Comparison of ENCODE assay signal across 9 cellular contexts in the genomic region with DNA sequence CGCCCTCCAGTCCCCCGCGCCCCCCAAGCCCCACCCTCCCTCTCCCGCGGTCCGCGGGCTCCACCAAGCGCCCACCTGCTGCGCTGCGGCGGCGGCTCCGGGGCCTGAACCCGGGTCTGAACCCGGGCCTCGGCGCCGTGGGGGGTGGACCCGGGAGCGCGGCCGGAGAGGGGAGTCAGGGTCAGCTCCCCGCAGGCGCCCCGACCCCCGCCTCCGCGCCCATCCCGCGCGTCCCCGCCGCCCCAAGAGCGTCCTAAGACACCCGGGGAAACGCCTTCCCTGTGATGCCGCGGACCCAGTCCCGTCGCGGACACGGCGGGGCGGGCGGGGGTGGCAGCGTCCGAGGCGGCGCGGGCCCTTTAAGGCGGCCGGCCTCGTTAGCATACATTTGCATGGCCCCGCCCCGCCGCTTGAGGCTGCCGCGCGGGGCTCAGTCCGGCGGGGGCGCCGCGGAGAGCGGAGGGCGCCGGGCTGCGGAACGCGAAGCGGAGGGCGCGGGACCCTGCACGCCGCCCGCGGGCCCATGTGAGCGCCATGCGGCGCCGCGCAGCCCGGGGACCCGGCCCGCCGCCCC. TPM values are rescaled to one million over a fixed set of nuclear protein-coding genes. Genes with fewer than 3 reads are reported as not detected.
DNase-seq lines count a peak whose midpoint lies in the region; ATAC-seq, FAIRE-seq and TF ChIP-seq lines count a peak whose summit lies in the region.
"Had no signal": no experiment of that assay in that cellular context is flagged by ENCODE, and none has a peak within 500 bp of the region (broad histone marks: within the 10 kb centered on the region; RNA-seq: fewer than 3 reads in every experiment).

A gene (plus strand): TSS at position 433 of the 574 bp plus-strand sequence. CDS start 102 bp downstream, at position 535.

- WGBS in H9 (ENCODE audit: extremely low coverage, insufficient read length, low lambda C conversion rate), result no CpG with 5 or more reads among the region's 86 CpGs
- 0% methylated on average over 17 of the region's 86 CpGs for WGBS in GM12878 (ENCODE audit: insufficient coverage, insufficient replicate concordance, low lambda C conversion rate, missing lambda C conversion rate)
- 0 to 1% (median 1%) methylated on average over 2 to 86 of the region's 86 CpGs for WGBS in spleen, 5 donors

- H3K4me2 ChIP-seq in H9 (ENCODE audit: insufficient read depth, insufficient read length, low read length) (peak within 1 kb of the TSS; percentile 79), GM12878 (ENCODE audit: control insufficient read depth, insufficient read depth) (peak within 1 kb of the TSS; percentile 86)

- H3K18ac ChIP-seq in H9 (ENCODE audit: insufficient read length, low read depth, low read length), result no peak within 1 kb of the TSS

- no TSS peak for BruUV-seq in GM12878 (replicated peaks; lab: Mats Ljungman, UMichigan)

- no peak within 1 kb of the TSS for H4K91ac ChIP-seq in H9 (ENCODE audit: insufficient read length, low read depth, low read length)

- H2AFZ ChIP-seq in H9 (ENCODE audit: low read length), result no peak within 1 kb of the TSS
- H2AFZ ChIP-seq in GM12878 (ENCODE audit: control insufficient read depth, low read depth, low read length), result no peak within 1 kb of the TSS

- POLR2A ChIA-PET in GM12878 (lab: Charles Lee), result no interaction called here

- peak within 1 kb of the TSS; percentile 58 for H3K14ac ChIP-seq in H9 (ENCODE audit: insufficient read depth, low read length)

- no peak within 1 kb of the TSS for H2BK5ac ChIP-seq in H9 (ENCODE audit: insufficient read length, low read length)

- H3K4me3 Mint-ChIP-seq in H9, result peak within 1 kb of the TSS; percentile 62 to 88

- SMC1A ChIA-PET in GM12878 (lab: Charles Lee; ENCODE audit: uncharacterized antibody, unreplicated experiment), result no interaction called here

- H2BK120ac ChIP-seq in H9 (ENCODE audit: low read depth, low read length, poor library complexity, severe bottlenecking), result no peak within 1 kb of the TSS

- ATAC-seq in GM12878 (peak; percentile 63), GM21367 (IDR thresholded peaks at IDR 0.05; ENCODE audit: unreplicated experiment) (no peak)
- ATAC-seq: left colon had no signal

- no peak within 1 kb of the TSS for H2BK20ac ChIP-seq in H9 (ENCODE audit: low read depth, low read length, poor library complexity, severe bottlenecking)

- H3K23me2 ChIP-seq in H9 (ENCODE audit: insufficient read length, low read depth, low read length, poor library complexity, severe bottlenecking), result peaks cover 21% of the 10 kb centered on the region

- H3K4me1 ChIP-seq in H9 (ENCODE audit: insufficient read depth, low read length) (no peaks in the 10 kb centered on the region), NT2/D1 (ENCODE audit: insufficient read depth, insufficient read length) (peaks cover 20% of the 10 kb centered on the region), GM12878 (ENCODE audit: control insufficient read depth, insufficient read depth, low read length) (no peaks in the 10 kb centered on the region), iPS-15b (ENCODE audit: control insufficient read depth, insufficient read depth, low read length) (no peaks in the 10 kb centered on the region), spleen (peaks cover 23 to 63% (median 43%) of the 10 kb centered on the region in 6 donors)

- H3K4me1 Mint-ChIP-seq in H9, result peaks cover 2 to 21% of the 10 kb centered on the region in 2 experiments; a peak in 3 of 4 replicates

- no peak within 1 kb of the TSS for H3T11ph ChIP-seq in H9 (ENCODE audit: low read length)

- H3K36me3 ChIP-seq in NT2/D1 (ENCODE audit: insufficient read depth, insufficient read length, low read length) (no peaks in the 10 kb centered on the region), GM12878 (ENCODE audit: control insufficient read depth in 2 of 2, insufficient read depth in 2 of 2, low read length in 1 of 2) (no peaks in the 10 kb centered on the region), iPS-15b (ENCODE audit: control insufficient read depth, insufficient read depth, low read length) (no peaks in the 10 kb centered on the region), spleen (no peaks in the 10 kb centered on the region)

- H3K23ac ChIP-seq in H9 (ENCODE audit: insufficient read length, low read depth, low read length), result no peak within 1 kb of the TSS

- H3K27ac ChIP-seq in H9 (ENCODE audit: insufficient read length, low read depth, low read length), result no peak within 1 kb of the TSS
- H3K27ac ChIP-seq in GM12878 (ENCODE audit: control insufficient read depth, insufficient read depth), result no peak within 1 kb of the TSS
- peak within 1 kb of the TSS in 2 of 8 donors; percentile 16 to 37 for H3K27ac ChIP-seq in spleen

- TF ChIP-seq CTCF in H9 (conservative IDR thresholded peaks at IDR 0.05), result 0 out of 3 replicates have a peak, but pooled peaks have one; percentile 14
- TF ChIP-seq CTCF in GM12878 (IDR thresholded peaks at IDR 0.05 in 2 of 3, conservative IDR thresholded peaks at IDR 0.05 in 1 of 3; ENCODE audit: control insufficient read depth in 2 of 3, extremely low read depth in 1 of 3, insufficient read depth in 1 of 3, low read depth in 3 of 3, low read length in 3 of 3), result peak in 2 of 3 experiments; percentile 40 to 41; a peak in 3 of 6 replicates
- peak in 4 of 11 experiments; percentile 17 to 22 (median 20) for TF ChIP-seq CTCF in spleen (IDR thresholded peaks at IDR 0.05 in 8 of 11, conservative IDR thresholded peaks at IDR 0.05 in 3 of 11)

- in situ Hi-C loops in GM12878 (cut with MboI), result loop anchor here (10.0 kb wide), 1 partner anchor 723 kb away; no protein-coding TSS in a partner anchor

- TF ChIP-seq EP300 in GM12878 (IDR thresholded peaks at IDR 0.05; ENCODE audit: borderline replicate concordance in 1 of 2, control insufficient read depth in 1 of 2, low read depth in 2 of 2, low read length in 2 of 2), result no peak

- H3K79me1 ChIP-seq in H9 (ENCODE audit: insufficient read depth, low read depth, low read length, poor library complexity, severe bottlenecking), result no peaks in the 10 kb centered on the region

- H3K4ac ChIP-seq in H9 (ENCODE audit: low read depth, low read length), result no peak within 1 kb of the TSS

- H3K9me3 Mint-ChIP-seq in H9, result no peaks in the 10 kb centered on the region

- intact Hi-C loops in GM12878 (cut with micrococcal nuclease; ENCODE audit: unreplicated experiment), result no loop called here
- intact Hi-C loops in spleen (cut with DNase I; ENCODE audit: low total_unique reads), result no loop called here

- TF ChIP-seq POLR2A in GM12878 (IDR thresholded peaks at IDR 0.05; ENCODE audit: low read depth, low read length) (0 out of 2 replicates have a peak, but pooled peaks have one; percentile 26), spleen (IDR thresholded peaks at IDR 0.05) (no peak)

- peaks cover 3% of the 10 kb centered on the region for H4K20me1 ChIP-seq in H9 (ENCODE audit: control insufficient read depth, insufficient read depth, insufficient read length)
- H4K20me1 ChIP-seq in GM12878 (ENCODE audit: control insufficient read depth, insufficient read depth), result no peaks in the 10 kb centered on the region

- no peak for FAIRE-seq in GM12878 (lab: Jason Lieb, UNC)

- peak; percentile 51 for TF ChIP-seq RAD21 in GM12878 (IDR thresholded peaks at IDR 0.05; ENCODE audit: insufficient read depth, low read depth, low read length)

- H3K79me2 ChIP-seq in H9 (ENCODE audit: insufficient read depth, low read length) (no peaks in the 10 kb centered on the region; the same call in 1 of the 2 replicates), GM12878 (ENCODE audit: control insufficient read depth, insufficient read depth, low read length) (no peaks in the 10 kb centered on the region)

- CTCF ChIA-PET in GM12878 (lab: Yijun Ruan, JAX), result no interaction called here

- H4K8ac ChIP-seq in H9 (replicated peaks; ENCODE audit: insufficient read length, low read depth, low read length), result no peak within 1 kb of the TSS

- H2BK15ac ChIP-seq in H9 (ENCODE audit: low read depth, low read length), result no peak within 1 kb of the TSS

- peak; percentile 65 for DNase-seq in NCI-H2196 (lab: John Stamatoyannopoulos, UW; ENCODE audit: unreplicated experiment)
- no peak for DNase-seq in NCI-H2196 treated with DMSO at 0.1 percent for 48 hours (lab: John Stamatoyannopoulos, UW; ENCODE audit: unreplicated experiment)
- peak; percentile 77 for DNase-seq in H9
- peak; percentile 52 for DNase-seq in NT2/D1 (ENCODE audit: low read depth, low spot score)
- no peak for DNase-seq in GM12878 (ENCODE audit: low read depth, low spot score)
- peak; percentile 88 for DNase-seq in spleen

- H2AK5ac ChIP-seq in H9 (ENCODE audit: insufficient read length, low read length), result no peak within 1 kb of the TSS

- H3K9ac ChIP-seq in H9 (ENCODE audit: extremely low read depth, insufficient read length, low read length), result no peak within 1 kb of the TSS
- H3K9ac ChIP-seq in NT2/D1 (ENCODE audit: insufficient read length, low read depth), result peak within 1 kb of the TSS; percentile 97
- H3K9ac ChIP-seq in GM12878 (ENCODE audit: control insufficient read depth, insufficient read depth, low read length), result no peak within 1 kb of the TSS
- peak within 1 kb of the TSS; percentile 37 for H3K9ac ChIP-seq in iPS-15b (ENCODE audit: low read depth, low read length)

- H4K5ac ChIP-seq in H9 (ENCODE audit: insufficient read length, low read depth, low read length), result no peak within 1 kb of the TSS

- peaks cover 50% of the 10 kb centered on the region for H3K27me3 Mint-ChIP-seq in H9 (ENCODE audit: low read depth)

- H3K4me3 ChIP-seq in NT2/D1 (ENCODE audit: insufficient read length, low read depth) (peak within 1 kb of the TSS; percentile 95), GM12878 (peak within 1 kb of the TSS; percentile 50; the same call in 1 of the 2 replicates), iPS-15b (ENCODE audit: low read depth, low read length) (peak within 1 kb of the TSS; percentile 60), spleen (peak within 1 kb of the TSS; percentile 30 to 72 (median 51))

- no peaks in the 10 kb centered on the region; a peak in 1 of 7 replicates for H3K36me3 Mint-ChIP-seq in H9 (ENCODE audit: insufficient read depth in 1 of 3, low read depth in 3 of 3)

- RAD21 ChIA-PET in GM12878 (lab: Charles Lee; ENCODE audit: unreplicated experiment), result no interaction called here

- H3K9me3 ChIP-seq in H9 (ENCODE audit: control insufficient read depth, low read depth, low read length) (no peaks in the 10 kb centered on the region), NT2/D1 (ENCODE audit: insufficient read depth, low read length) (no peaks in the 10 kb centered on the region), GM12878 (replicated peaks; ENCODE audit: control insufficient read depth, insufficient read depth, low read length) (no peaks in the 10 kb centered on the region), iPS-15b (ENCODE audit: control insufficient read depth, insufficient read depth, low read length) (no peaks in the 10 kb centered on the region), spleen (no peaks in the 10 kb centered on the region)

- H3K27me3 ChIP-seq in H9 (ENCODE audit: insufficient read depth, low read length) (no peaks in the 10 kb centered on the region; the same call in 1 of the 2 replicates), NT2/D1 (ENCODE audit: insufficient read depth, insufficient read length) (peaks cover 6% of the 10 kb centered on the region), GM12878 (replicated peaks in 1 of 2; ENCODE audit: control insufficient read depth in 2 of 2, insufficient read depth in 2 of 2, low read length in 1 of 2) (peaks cover 7 to 9% of the 10 kb centered on the region in 2 experiments), iPS-15b (ENCODE audit: control insufficient read depth, insufficient read depth, low read length) (peaks cover 14% of the 10 kb centered on the region), spleen (replicated peaks in 1 of 7) (peaks cover 0 to 94% (median 47%) of the 10 kb centered on the region in 7 donors)

- H3K27ac Mint-ChIP-seq in H9, result no peak within 1 kb of the TSS

- no peak within 1 kb of the TSS for H2BK12ac ChIP-seq in H9 (ENCODE audit: insufficient read length, low read depth, low read length)

- no peak within 1 kb of the TSS for H3K56ac ChIP-seq in H9 (ENCODE audit: insufficient read length, low read depth, low read length)

RNA-seq across cellular contexts. Expression of the gene that starts here (rescaled TPM):
- total RNA-seq in H9 (2021) (14.8 and 16.0 TPM in 2 replicates), GM12878 (2014; rRNA removed) (0.28 TPM in 1 of 2 replicates, not detected in the other), GM12878 (2014; rRNA removed; fragmentation: Illumina TruSeq; extraction: Trizol) (not detected in 2 replicates), GM12878 (2021) (0.43 TPM in 1 of 2 replicates, not detected in the other), spleen (1 to 10 TPM; 1.4 to 4.7 (median 3.2) TPM)
- 2.1 and 2.5 TPM in 2 replicates for total RNA-seq in GM12878 (2013; cell fraction: nucleolus; rRNA removed)
- polyA plus RNA-seq in GM12878 (2011; ENCODE audit: low read depth), result not detected
- polyA plus RNA-seq in GM12878 (2011; rRNA removed) (0.11 TPM in 1 of 2 replicates, not detected in the other), GM12878 (2014; fragmentation: Illumina TruSeq; extraction: Trizol) (not detected in 2 replicates), GM12878 (2014; fragmentation: Nextera tagmentation; extraction: Ambion mirVana) (not detected), GM12878 (2014; rRNA removed) (0.23 and 0.84 TPM in 2 replicates), GM12878 (2016; fragmentation: Nextera tagmentation; extraction: Ambion mirVana) (not detected), spleen (1 to 10 TPM; 2.7 to 8.4 (median 4.3) TPM)
- 0.25 and 0.31 TPM in 2 replicates for polyA plus RNA-seq in GM12878 (2011; cell fraction: cytosol; rRNA removed)
- 0.51 and 0.72 TPM in 2 replicates for polyA plus RNA-seq in GM12878 (2011; cell fraction: nucleus; rRNA removed)
- 0.11 and 0.56 TPM in 2 replicates for polyA plus RNA-seq in GM12878 (2012)
- polyA minus RNA-seq in GM12878 (2011; rRNA and poly(A)+ RNA removed), result not detected in 2 replicates
- not detected in 2 replicates for polyA minus RNA-seq in GM12878 (2011; cell fraction: cytosol; rRNA and poly(A)+ RNA removed)
- polyA minus RNA-seq in GM12878 (2011; cell fraction: nucleus; rRNA and poly(A)+ RNA removed), result 0.48 TPM in 1 of 2 replicates, not detected in the other

Comparison
In these comparisons a context has a peak if more than half of its experiments do, and no peak if none do; other contexts are left out.
1. DNase-seq: peak in NCI-H2196 (single experiment), H9 (single experiment), NT2/D1 (single experiment) and spleen (single experiment); none in NCI-H2196 treated with DMSO at 0.1 percent for 48 hours (single experiment) and GM12878 (single experiment).
2. H3K9ac ChIP-seq: peak in NT2/D1 (single experiment) and iPS-15b (single experiment); none in H9 (single experiment) and GM12878 (single experiment).
3. Peak in every context shown above with its lines, with median percentiles within 50 percentile points of each other: H3K4me3 ChIP-seq.